17 cellular contexts compared by ENCODE assay signal in genomic region chr2:144415381-144415780, GRCh38.
DNase-seq lines count a peak whose midpoint lies in the region; ATAC-seq and TF ChIP-seq lines count a peak whose summit lies in the region.
"Had no signal": no experiment of that assay in that cellular context is flagged by ENCODE, and none has a peak within 500 bp of the region (broad histone marks: within the 10 kb centered on the region; RNA-seq: fewer than 3 reads in every experiment).

No MANE protein-coding gene starts in this region.

- peak overlapping the region; percentile 82 to 98 (median 90) for H3K27ac Mint-ChIP-seq in CD14-positive monocyte
- H3K27ac Mint-ChIP-seq in effector memory CD8-positive, alpha-beta T cell, result peak overlapping the region in 1 of 2 donors; percentile 93
- H3K27ac Mint-ChIP-seq: activated naive CD4-positive, alpha-beta T cell treated with anti-CD3 and anti-CD28 coated beads, Interleukin-2, amount 50 U/mL, for 72 hours had no signal

- peaks cover 59 to 89% of the 10 kb centered on the region in 2 donors for H3K36me3 Mint-ChIP-seq in CD14-positive monocyte
- peaks cover 25% of the 10 kb centered on the region for H3K36me3 Mint-ChIP-seq in effector memory CD8-positive, alpha-beta T cell (ENCODE audit: insufficient read depth)

- H3K9me3 Mint-ChIP-seq in CD14-positive monocyte, result peaks cover 0 to 2% (median 0%) of the 10 kb centered on the region in 7 donors
- H3K9me3 Mint-ChIP-seq in effector memory CD8-positive, alpha-beta T cell, result no peaks in the 10 kb centered on the region

- peaks cover 49% of the 10 kb centered on the region for H3K4me1 Mint-ChIP-seq in CD14-positive monocyte
- peaks cover 11 to 42% of the 10 kb centered on the region in 2 donors for H3K4me1 Mint-ChIP-seq in effector memory CD8-positive, alpha-beta T cell (ENCODE audit: low read depth in 2 of 2)

- peak overlapping the region in 1 of 2 donors; percentile 54 for H3K4me3 Mint-ChIP-seq in CD14-positive monocyte
- H3K4me3 Mint-ChIP-seq in effector memory CD8-positive, alpha-beta T cell, result peak overlapping the region; percentile 36 to 46
- H3K4me3 Mint-ChIP-seq: activated T-cell treated with anti-CD3 and anti-CD28 coated beads, Interleukin-2, amount 50 U/mL, for 24 hours; brain had no signal

- TF ChIP-seq CTCF in CD14-positive monocyte (IDR thresholded peaks at IDR 0.05) (no peak), omental fat pad (IDR thresholded peaks at IDR 0.05) (no peak)

- intact Hi-C loops in CD14-positive monocyte (cut with micrococcal nuclease), result no loop called here

- peaks cover 0 to 3% (median 0%) of the 10 kb centered on the region in 3 donors for H3K27me3 Mint-ChIP-seq in CD14-positive monocyte (ENCODE audit: low read depth in 3 of 3)
- H3K27me3 Mint-ChIP-seq in effector memory CD8-positive, alpha-beta T cell, result no peaks in the 10 kb centered on the region
- H3K27me3 Mint-ChIP-seq: activated T-cell treated with anti-CD3 and anti-CD28 coated beads, Interleukin-2, amount 50 U/mL, for 24 hours; brain had no signal

- no peak for ATAC-seq in effector memory CD8-positive, alpha-beta T cell (replicated peaks)
- ATAC-seq in omental fat pad (ENCODE audit: low FRiP score) (peak; percentile 34), GM18867 (IDR thresholded peaks at IDR 0.05; ENCODE audit: unreplicated experiment) (no peak), GM21528 (IDR thresholded peaks at IDR 0.05; ENCODE audit: low FRiP score, unreplicated experiment) (no peak)

- DNase-seq in CD14-positive monocyte (ENCODE audit: low spot score), result no peak
- peak; percentile 49 for DNase-seq in NCI-H748 (lab: John Stamatoyannopoulos, UW; ENCODE audit: unreplicated experiment)
- no peak for DNase-seq in effector memory CD8-positive, alpha-beta T cell
- DNase-seq in omental fat pad (ENCODE audit: low spot score), result no peak
- no peak for DNase-seq in inferior parietal cortex (ENCODE audit: extremely low spot score)
- DNase-seq: activated CD4-positive, alpha-beta T cell treated with anti-CD3 and anti-CD28 coated beads, Interleukin-2, amount 50 U/mL, for 48 hours; activated T-cell treated with anti-CD3 and anti-CD28 coated beads, Interleukin-2, amount 50 U/mL, for 24 hours; midbrain; NCI-H1105 treated with DMSO at 0.1 percent for 48 hours; SHP77 treated with DMSO at 0.1 percent for 48 hours; stimulated activated CD8-positive, alpha-beta memory T cell treated with anti-CD3 and anti-CD28 coated beads, Interleukin-4, amount 100 ng/mL, for 48 hours; T-helper 1 cell; testis had no signal
